ENCODE assay signal across 8 cellular contexts in the genomic region with DNA sequence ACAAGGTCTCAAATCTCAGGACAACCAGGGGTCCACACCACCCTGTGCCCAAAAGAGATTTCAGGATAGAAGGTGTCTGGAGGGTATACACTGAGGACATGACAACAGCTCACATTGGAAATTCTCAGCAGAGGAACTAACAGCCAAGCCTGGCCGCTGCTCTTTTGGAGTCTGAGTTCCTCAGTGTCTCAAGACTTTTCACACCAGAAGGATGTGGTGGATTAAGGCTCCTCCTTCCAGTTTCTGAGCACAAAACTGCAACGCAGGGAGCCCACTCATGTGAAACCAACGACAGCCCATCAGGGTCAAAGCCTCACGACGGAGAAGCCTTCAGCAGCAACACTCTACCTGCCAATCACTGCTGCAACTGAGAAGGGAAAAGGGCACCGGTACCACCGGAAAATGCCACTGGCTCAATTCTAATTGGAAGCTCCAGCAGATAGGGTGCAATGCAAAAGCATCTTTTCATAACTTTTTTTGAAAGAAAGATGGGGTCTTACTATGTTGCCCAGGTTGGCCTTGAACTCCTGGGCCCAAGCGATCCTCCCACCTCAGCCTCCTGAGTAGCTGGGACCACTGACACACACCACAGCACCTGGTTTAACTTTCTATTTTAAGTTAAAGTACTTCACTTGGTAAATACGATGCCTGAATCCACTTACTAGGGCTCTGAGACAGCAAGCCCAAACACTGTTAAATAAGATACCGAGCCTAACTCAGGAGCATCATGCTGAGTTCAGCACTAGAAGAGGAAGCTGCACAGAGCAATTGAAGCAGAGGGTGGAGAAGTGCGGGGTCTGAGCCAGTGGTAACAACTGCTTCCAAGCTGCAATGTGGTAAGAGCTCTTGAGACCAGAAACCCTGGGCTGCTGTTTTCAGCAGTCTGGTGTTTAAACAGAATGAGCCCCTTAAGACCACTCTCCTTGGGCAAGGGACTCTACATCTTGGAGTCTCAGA. TPM values are rescaled to one million over a fixed set of nuclear protein-coding genes. Genes with fewer than 3 reads are reported as not detected.
DNase-seq lines count a peak whose midpoint lies in the region; ATAC-seq lines count a peak whose summit lies in the region.

No MANE protein-coding gene starts in this region.

- H3K9me3 Mint-ChIP-seq in T-cell, result no peaks in the 10 kb centered on the region
- H3K9me3 Mint-ChIP-seq in stimulated activated memory B cell treated with anti-CD40 and anti-IgM and Interleukin-4, amounts not matched to agents 10 μg/mL and 1 μg/mL and 100 μg/mL, for 72 hours, result no peaks in the 10 kb centered on the region

- peaks cover 20% of the 10 kb centered on the region for H3K36me3 Mint-ChIP-seq in T-cell
- peaks cover 6% of the 10 kb centered on the region for H3K36me3 Mint-ChIP-seq in stimulated activated memory B cell treated with anti-CD40 and anti-IgM and Interleukin-4, amounts not matched to agents 10 μg/mL and 1 μg/mL and 100 μg/mL, for 72 hours

- POLR2A ChIA-PET in T-cell (lab: Charles Lee), result interaction anchor here (1.0 to 1.3 kb wide), 3 partner anchors 9 to 23 kb away, joined by 3 to 4 read pairs (median 3); no protein-coding TSS in a partner anchor

- no peaks in the 10 kb centered on the region for H3K27me3 Mint-ChIP-seq in T-cell
- no peaks in the 10 kb centered on the region for H3K27me3 Mint-ChIP-seq in stimulated activated memory B cell treated with anti-CD40 and anti-IgM and Interleukin-4, amounts not matched to agents 10 μg/mL and 1 μg/mL and 100 μg/mL, for 72 hours

- ATAC-seq in GM18502 (IDR thresholded peaks at IDR 0.05; ENCODE audit: poor library complexity, unreplicated experiment) (peak; percentile 50), HG02870 (IDR thresholded peaks at IDR 0.05; ENCODE audit: unreplicated experiment) (peak; percentile 42), T-cell (replicated peaks in 1 of 4) (peak; percentile 65 to 71 (median 67))
- ATAC-seq in stimulated activated memory B cell treated with anti-CD40 and anti-IgM and Interleukin-4, amounts not matched to agents 10 μg/mL and 1 μg/mL and 100 μg/mL, for 72 hours, result peak; percentile 92

- H3K27ac Mint-ChIP-seq in T-cell, result peak overlapping the region; percentile 96 to 98
- peak overlapping the region; percentile 92 for H3K27ac Mint-ChIP-seq in stimulated activated memory B cell treated with anti-CD40 and anti-IgM and Interleukin-4, amounts not matched to agents 10 μg/mL and 1 μg/mL and 100 μg/mL, for 72 hours

- DNase-seq in T-cell, result peak in 22 of 34 experiments; percentile 28 to 61 (median 40)
- DNase-seq in fibroblast of peridontal ligament (ENCODE audit: extremely low read depth), result peak; percentile 36
- DNase-seq in SHP77 treated with DMSO at 0.1 percent for 48 hours (lab: John Stamatoyannopoulos, UW), result no peak
- DNase-seq in GM03348 (ENCODE audit: low spot score), result no peak
- no peak for DNase-seq in NCI-H1092 (lab: John Stamatoyannopoulos, UW)

- H3K4me3 Mint-ChIP-seq in T-cell, result peak overlapping the region; percentile 73 to 83 (median 77)
- H3K4me3 Mint-ChIP-seq in stimulated activated memory B cell treated with anti-CD40 and anti-IgM and Interleukin-4, amounts not matched to agents 10 μg/mL and 1 μg/mL and 100 μg/mL, for 72 hours, result peak overlapping the region; percentile 56

- CTCF ChIA-PET in T-cell (lab: Charles Lee), result interaction anchor here (0.6 to 1.1 kb wide), 6 partner anchors 9 to 419 kb away, joined by 3 to 4 read pairs (median 4); no protein-coding TSS in a partner anchor

- peaks cover 85 to 98% (median 98%) of the 10 kb centered on the region in 3 donors for H3K4me1 Mint-ChIP-seq in T-cell
- H3K4me1 Mint-ChIP-seq in stimulated activated memory B cell treated with anti-CD40 and anti-IgM and Interleukin-4, amounts not matched to agents 10 μg/mL and 1 μg/mL and 100 μg/mL, for 72 hours, result peaks cover 87% of the 10 kb centered on the region

RNA-seq across cellular contexts. Expression of a gene that starts 7.8 kb away (rescaled TPM):
- total RNA-seq in T-cell, result 100 to 1,000 TPM; 272 to 342 (median 320) TPM

Comparison
In these comparisons a context has a peak if more than half of its experiments do, and no peak if none do; other contexts are left out.
1. ATAC-seq: peak in every context shown above with its lines; median percentile 92 in stimulated activated memory B cell treated with anti-CD40 and anti-IgM and Interleukin-4, amounts not matched to agents 10 μg/mL and 1 μg/mL and 100 μg/mL, for 72 hours; 67 in T-cell; 50 in GM18502; 42 in HG02870.
2. DNase-seq: peak in T-cell (22 of 34) and fibroblast of peridontal ligament (single experiment); none in SHP77 treated with DMSO at 0.1 percent for 48 hours (single experiment), GM03348 (single experiment) and NCI-H1092 (single experiment).